Comparison of ENCODE assay signal across 1 cellular context in the genomic region with DNA sequence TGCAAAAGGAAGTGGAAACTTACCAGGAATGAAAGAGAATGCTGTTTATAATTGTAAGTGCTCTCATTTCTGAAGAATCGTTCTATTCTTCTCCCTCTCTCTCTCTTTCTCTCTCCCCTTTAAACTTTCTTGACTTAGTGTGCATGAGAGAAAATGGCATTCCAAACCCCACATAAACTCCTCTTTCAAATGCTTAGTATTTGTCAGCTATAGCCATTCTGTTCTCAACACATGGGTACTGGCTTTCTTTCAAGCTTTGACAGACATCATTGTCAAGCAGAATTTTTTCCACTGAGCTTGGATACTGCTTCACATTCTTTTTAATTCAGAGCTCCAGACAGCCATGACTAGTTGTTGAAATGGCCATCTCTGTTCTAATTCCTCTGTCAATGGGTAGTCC.
TF ChIP-seq lines count a peak whose summit lies in the region.

No MANE protein-coding gene starts in this region.

TF ChIP-seq in GM12878, 131 proteins besides CTCF, POLR2A, EP300 and RAD21 (continued from another document):
- TF ChIP-seq, protein P1, sequence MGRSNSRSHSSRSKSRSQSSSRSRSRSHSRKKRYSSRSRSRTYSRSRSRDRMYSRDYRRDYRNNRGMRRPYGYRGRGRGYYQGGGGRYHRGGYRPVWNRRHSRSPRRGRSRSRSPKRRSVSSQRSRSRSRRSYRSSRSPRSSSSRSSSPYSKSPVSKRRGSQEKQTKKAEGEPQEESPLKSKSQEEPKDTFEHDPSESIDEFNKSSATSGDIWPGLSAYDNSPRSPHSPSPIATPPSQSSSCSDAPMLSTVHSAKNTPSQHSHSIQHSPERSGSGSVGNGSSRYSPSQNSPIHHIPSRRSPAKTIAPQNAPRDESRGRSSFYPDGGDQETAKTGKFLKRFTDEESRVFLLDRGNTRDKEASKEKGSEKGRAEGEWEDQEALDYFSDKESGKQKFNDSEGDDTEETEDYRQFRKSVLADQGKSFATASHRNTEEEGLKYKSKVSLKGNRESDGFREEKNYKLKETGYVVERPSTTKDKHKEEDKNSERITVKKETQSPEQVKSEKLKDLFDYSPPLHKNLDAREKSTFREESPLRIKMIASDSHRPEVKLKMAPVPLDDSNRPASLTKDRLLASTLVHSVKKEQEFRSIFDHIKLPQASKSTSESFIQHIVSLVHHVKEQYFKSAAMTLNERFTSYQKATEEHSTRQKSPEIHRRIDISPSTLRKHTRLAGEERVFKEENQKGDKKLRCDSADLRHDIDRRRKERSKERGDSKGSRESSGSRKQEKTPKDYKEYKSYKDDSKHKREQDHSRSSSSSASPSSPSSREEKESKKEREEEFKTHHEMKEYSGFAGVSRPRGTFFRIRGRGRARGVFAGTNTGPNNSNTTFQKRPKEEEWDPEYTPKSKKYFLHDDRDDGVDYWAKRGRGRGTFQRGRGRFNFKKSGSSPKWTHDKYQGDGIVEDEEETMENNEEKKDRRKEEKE (IDR thresholded peaks at IDR 0.05): 0 out of 2 replicates have a peak, but pooled peaks have one; percentile 60
- TF ChIP-seq, protein P2, sequence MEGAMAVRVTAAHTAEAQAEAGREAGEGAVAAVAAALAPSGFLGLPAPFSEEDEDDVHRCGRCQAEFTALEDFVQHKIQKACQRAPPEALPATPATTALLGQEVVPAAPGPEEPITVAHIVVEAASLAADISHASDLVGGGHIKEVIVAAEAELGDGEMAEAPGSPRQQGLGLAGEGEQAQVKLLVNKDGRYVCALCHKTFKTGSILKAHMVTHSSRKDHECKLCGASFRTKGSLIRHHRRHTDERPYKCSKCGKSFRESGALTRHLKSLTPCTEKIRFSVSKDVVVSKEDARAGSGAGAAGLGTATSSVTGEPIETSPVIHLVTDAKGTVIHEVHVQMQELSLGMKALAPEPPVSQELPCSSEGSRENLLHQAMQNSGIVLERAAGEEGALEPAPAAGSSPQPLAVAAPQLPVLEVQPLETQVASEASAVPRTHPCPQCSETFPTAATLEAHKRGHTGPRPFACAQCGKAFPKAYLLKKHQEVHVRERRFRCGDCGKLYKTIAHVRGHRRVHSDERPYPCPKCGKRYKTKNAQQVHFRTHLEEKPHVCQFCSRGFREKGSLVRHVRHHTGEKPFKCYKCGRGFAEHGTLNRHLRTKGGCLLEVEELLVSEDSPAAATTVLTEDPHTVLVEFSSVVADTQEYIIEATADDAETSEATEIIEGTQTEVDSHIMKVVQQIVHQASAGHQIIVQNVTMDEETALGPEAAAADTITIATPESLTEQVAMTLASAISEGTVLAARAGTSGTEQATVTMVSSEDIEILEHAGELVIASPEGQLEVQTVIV (IDR thresholded peaks at IDR 0.05; ENCODE audit: borderline replicate concordance, partially characterized antibody): no peak
- no peak for TF ChIP-seq SMAD1 (IDR thresholded peaks at IDR 0.05; ENCODE audit: low read depth, partially characterized antibody)
- TF ChIP-seq KLF5 (IDR thresholded peaks at IDR 0.05; ENCODE audit: partially characterized antibody): no peak
- TF ChIP-seq, protein P3, sequence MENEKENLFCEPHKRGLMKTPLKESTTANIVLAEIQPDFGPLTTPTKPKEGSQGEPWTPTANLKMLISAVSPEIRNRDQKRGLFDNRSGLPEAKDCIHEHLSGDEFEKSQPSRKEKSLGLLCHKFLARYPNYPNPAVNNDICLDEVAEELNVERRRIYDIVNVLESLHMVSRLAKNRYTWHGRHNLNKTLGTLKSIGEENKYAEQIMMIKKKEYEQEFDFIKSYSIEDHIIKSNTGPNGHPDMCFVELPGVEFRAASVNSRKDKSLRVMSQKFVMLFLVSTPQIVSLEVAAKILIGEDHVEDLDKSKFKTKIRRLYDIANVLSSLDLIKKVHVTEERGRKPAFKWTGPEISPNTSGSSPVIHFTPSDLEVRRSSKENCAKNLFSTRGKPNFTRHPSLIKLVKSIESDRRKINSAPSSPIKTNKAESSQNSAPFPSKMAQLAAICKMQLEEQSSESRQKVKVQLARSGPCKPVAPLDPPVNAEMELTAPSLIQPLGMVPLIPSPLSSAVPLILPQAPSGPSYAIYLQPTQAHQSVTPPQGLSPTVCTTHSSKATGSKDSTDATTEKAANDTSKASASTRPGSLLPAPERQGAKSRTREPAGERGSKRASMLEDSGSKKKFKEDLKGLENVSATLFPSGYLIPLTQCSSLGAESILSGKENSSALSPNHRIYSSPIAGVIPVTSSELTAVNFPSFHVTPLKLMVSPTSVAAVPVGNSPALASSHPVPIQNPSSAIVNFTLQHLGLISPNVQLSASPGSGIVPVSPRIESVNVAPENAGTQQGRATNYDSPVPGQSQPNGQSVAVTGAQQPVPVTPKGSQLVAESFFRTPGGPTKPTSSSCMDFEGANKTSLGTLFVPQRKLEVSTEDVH (IDR thresholded peaks at IDR 0.05; ENCODE audit: low read depth, partially characterized antibody): no peak
- TF ChIP-seq ZNF24 (IDR thresholded peaks at IDR 0.05): no peak
- TF ChIP-seq SP1 (IDR thresholded peaks at IDR 0.05; ENCODE audit: low read depth, low read length): no peak
- TF ChIP-seq, protein P4, sequence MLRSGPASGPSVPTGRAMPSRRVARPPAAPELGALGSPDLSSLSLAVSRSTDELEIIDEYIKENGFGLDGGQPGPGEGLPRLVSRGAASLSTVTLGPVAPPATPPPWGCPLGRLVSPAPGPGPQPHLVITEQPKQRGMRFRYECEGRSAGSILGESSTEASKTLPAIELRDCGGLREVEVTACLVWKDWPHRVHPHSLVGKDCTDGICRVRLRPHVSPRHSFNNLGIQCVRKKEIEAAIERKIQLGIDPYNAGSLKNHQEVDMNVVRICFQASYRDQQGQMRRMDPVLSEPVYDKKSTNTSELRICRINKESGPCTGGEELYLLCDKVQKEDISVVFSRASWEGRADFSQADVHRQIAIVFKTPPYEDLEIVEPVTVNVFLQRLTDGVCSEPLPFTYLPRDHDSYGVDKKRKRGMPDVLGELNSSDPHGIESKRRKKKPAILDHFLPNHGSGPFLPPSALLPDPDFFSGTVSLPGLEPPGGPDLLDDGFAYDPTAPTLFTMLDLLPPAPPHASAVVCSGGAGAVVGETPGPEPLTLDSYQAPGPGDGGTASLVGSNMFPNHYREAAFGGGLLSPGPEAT (IDR thresholded peaks at IDR 0.05; ENCODE audit: low read depth): no peak
- TF ChIP-seq ATF7 (IDR thresholded peaks at IDR 0.05; ENCODE audit: low read depth): no peak
- TF ChIP-seq EZH2 (IDR thresholded peaks at IDR 0.05; ENCODE audit: borderline replicate concordance, control insufficient read depth, low read depth, low read length): no peak
- no peak for TF ChIP-seq MEF2B (IDR thresholded peaks at IDR 0.05; ENCODE audit: partially characterized antibody, poor library complexity, severe bottlenecking)
- no peak for TF ChIP-seq HDAC2 (IDR thresholded peaks at IDR 0.05)
- TF ChIP-seq, protein P5, sequence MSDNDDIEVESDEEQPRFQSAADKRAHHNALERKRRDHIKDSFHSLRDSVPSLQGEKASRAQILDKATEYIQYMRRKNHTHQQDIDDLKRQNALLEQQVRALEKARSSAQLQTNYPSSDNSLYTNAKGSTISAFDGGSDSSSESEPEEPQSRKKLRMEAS (IDR thresholded peaks at IDR 0.05; ENCODE audit: low read depth, low read length): no peak
- TF ChIP-seq, protein P6, sequence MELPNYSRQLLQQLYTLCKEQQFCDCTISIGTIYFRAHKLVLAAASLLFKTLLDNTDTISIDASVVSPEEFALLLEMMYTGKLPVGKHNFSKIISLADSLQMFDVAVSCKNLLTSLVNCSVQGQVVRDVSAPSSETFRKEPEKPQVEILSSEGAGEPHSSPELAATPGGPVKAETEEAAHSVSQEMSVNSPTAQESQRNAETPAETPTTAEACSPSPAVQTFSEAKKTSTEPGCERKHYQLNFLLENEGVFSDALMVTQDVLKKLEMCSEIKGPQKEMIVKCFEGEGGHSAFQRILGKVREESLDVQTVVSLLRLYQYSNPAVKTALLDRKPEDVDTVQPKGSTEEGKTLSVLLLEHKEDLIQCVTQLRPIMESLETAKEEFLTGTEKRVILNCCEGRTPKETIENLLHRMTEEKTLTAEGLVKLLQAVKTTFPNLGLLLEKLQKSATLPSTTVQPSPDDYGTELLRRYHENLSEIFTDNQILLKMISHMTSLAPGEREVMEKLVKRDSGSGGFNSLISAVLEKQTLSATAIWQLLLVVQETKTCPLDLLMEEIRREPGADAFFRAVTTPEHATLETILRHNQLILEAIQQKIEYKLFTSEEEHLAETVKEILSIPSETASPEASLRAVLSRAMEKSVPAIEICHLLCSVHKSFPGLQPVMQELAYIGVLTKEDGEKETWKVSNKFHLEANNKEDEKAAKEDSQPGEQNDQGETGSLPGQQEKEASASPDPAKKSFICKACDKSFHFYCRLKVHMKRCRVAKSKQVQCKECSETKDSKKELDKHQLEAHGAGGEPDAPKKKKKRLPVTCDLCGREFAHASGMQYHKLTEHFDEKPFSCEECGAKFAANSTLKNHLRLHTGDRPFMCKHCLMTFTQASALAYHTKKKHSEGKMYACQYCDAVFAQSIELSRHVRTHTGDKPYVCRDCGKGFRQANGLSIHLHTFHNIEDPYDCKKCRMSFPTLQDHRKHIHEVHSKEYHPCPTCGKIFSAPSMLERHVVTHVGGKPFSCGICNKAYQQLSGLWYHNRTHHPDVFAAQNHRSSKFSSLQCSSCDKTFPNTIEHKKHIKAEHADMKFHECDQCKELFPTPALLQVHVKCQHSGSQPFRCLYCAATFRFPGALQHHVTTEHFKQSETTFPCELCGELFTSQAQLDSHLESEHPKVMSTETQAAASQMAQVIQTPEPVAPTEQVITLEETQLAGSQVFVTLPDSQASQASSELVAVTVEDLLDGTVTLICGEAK (IDR thresholded peaks at IDR 0.05; ENCODE audit: borderline replicate concordance): no peak
